In genomic region chr13:21673592-21674270, GRCh38 we compare ENCODE assay signal across 8 cellular contexts. TPM values are rescaled to one million over a fixed set of nuclear protein-coding genes. Genes with fewer than 3 reads are reported as not detected.
A peak's percentile ranks its signal among the peaks of the same experiment; 100 is the strongest.
DNase-seq lines count a peak whose midpoint lies in the region; ATAC-seq, FAIRE-seq and TF ChIP-seq lines count a peak whose summit lies in the region.

No MANE protein-coding gene starts in this region.

- no peak for TF ChIP-seq CTCF in D721Med (IDR thresholded peaks at IDR 0.05; ENCODE audit: insufficient read depth, missing control alignments)
- 0 out of 2 replicates have a peak, but pooled peaks have one; percentile 11 for TF ChIP-seq CTCF in WERI-Rb-1 (IDR thresholded peaks at IDR 0.05; ENCODE audit: low read depth, low read length)
- TF ChIP-seq CTCF in mesothelial cell of epicardium (IDR thresholded peaks at IDR 0.05; ENCODE audit: unreplicated experiment) = no peak

- H3K9me3 Mint-ChIP-seq in mesothelial cell of epicardium = no peaks in the 10 kb centered on the region

- peak overlapping the region; percentile 84 for H3K4me3 ChIP-seq in Jurkat, Clone E6-1 (ENCODE audit: low read length)
- H3K4me3 ChIP-seq in WERI-Rb-1 (ENCODE audit: low read depth, low read length) (peak overlapping the region; percentile 39), thymus (ENCODE audit: low read length) (peak overlapping the region; percentile 69)

- H3K36me3 ChIP-seq in WERI-Rb-1 = no peaks in the 10 kb centered on the region
- H3K36me3 ChIP-seq in thymus (ENCODE audit: control insufficient read depth, insufficient read depth) = no peaks in the 10 kb centered on the region

- H3K9me3 ChIP-seq in WERI-Rb-1 (ENCODE audit: severe bottlenecking) (peaks cover 14% of the 10 kb centered on the region), thymus (ENCODE audit: control insufficient read depth) (no peaks in the 10 kb centered on the region)

- H3K27ac ChIP-seq in WERI-Rb-1 = no peak overlapping the region
- no peak overlapping the region for H3K27ac ChIP-seq in thymus (ENCODE audit: low read depth)

- peaks cover 33% of the 10 kb centered on the region for H3K4me1 ChIP-seq in thymus (ENCODE audit: control insufficient read depth, insufficient read depth, low read length)

- H3K36me3 Mint-ChIP-seq in mesothelial cell of epicardium = no peaks in the 10 kb centered on the region

- H3K27ac Mint-ChIP-seq in mesothelial cell of epicardium = peak overlapping the region; percentile 30

- H3K4me1 Mint-ChIP-seq in mesothelial cell of epicardium = peaks cover 43% of the 10 kb centered on the region

- WGBS in thymus = under 1% methylated on average over 74 of the region's 74 CpGs

- peaks cover 54% of the 10 kb centered on the region for H3K27me3 Mint-ChIP-seq in mesothelial cell of epicardium (ENCODE audit: low read depth)

- no peak for FAIRE-seq in D721Med (lab: Jason Lieb, UNC)

- ATAC-seq in GM19438 (IDR thresholded peaks at IDR 0.05; ENCODE audit: low read depth, unreplicated experiment) = peak; percentile 15

- H3K27me3 ChIP-seq in WERI-Rb-1 (ENCODE audit: insufficient read depth, low read depth, severe bottlenecking) = peaks cover 98% of the 10 kb centered on the region
- H3K27me3 ChIP-seq in thymus (ENCODE audit: control insufficient read depth, insufficient read depth) = peaks cover 75% of the 10 kb centered on the region

- peak overlapping the region; percentile 90 for H3K4me3 Mint-ChIP-seq in mesothelial cell of epicardium

- DNase-seq in D721Med (ENCODE audit: insufficient read length, low spot score) (peak; percentile 63), WERI-Rb-1 (no peak), mesothelial cell of epicardium (ENCODE audit: low spot score in 2 of 2, unreplicated experiment in 2 of 2) (no peak), GOT3 (lab: John Stamatoyannopoulos, UW) (no peak)
- peak; percentile 60 for DNase-seq in Jurkat, Clone E6-1 (ENCODE audit: low read depth, low spot score)
- DNase-seq in effector CD4-positive, alpha-beta T cell = peak; percentile 31

RNA-seq across cellular contexts. Expression of gene FGF9, which starts 2.9 kb away (rescaled TPM):
- polyA plus RNA-seq in Jurkat, Clone E6-1 (2012; ENCODE audit: insufficient read depth, insufficient read length) = 5.8 TPM
- 17.3 to 20.9 TPM (median 17.8 TPM) in 3 replicates for total RNA-seq in mesothelial cell of epicardium
- 0.66 TPM for polyA plus RNA-seq in thymus

Comparison
In these comparisons a context has a peak if more than half of its experiments do, and no peak if none do; other contexts are left out.
1. DNase-seq: peak in D721Med (single experiment), Jurkat, Clone E6-1 (single experiment) and effector CD4-positive, alpha-beta T cell (single experiment); none in WERI-Rb-1 (single experiment), mesothelial cell of epicardium (0 of 2) and GOT3 (single experiment).
2. Peak in every context shown above with its lines, with median percentiles within 50 percentile points of each other: H3K4me3 ChIP-seq.